10 cellular contexts compared by ENCODE assay signal in the genomic region with DNA sequence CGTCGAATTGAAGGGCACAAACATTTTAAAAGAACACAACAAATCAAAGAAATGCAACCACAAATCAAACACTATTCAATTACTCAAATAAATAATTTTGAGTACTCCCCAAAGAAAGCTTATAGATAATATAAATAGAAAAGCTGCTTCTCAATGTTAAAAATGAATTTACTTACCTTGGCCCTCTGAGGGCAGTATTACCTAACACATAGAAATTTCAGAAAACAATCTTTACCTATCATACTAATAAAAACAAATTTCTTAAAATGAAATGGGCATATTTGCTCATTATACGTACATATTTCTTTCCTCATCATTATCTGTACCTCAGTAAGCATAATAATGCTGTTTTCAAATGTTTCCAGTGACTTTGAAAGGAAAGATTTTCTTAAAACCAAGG.
DNase-seq lines count a peak whose midpoint lies in the region; ATAC-seq, FAIRE-seq and TF ChIP-seq lines count a peak whose summit lies in the region.
"Had no signal": no experiment of that assay in that cellular context is flagged by ENCODE, and none has a peak within 500 bp of the region (broad histone marks: within the 10 kb centered on the region; RNA-seq: fewer than 3 reads in every experiment).

No MANE protein-coding gene starts in this region.

- H3K4me3 ChIP-seq in right lobe of liver = no peak overlapping the region

- H3K4me3 Mint-ChIP-seq in effector memory CD8-positive, alpha-beta T cell = no peak overlapping the region
- H3K4me3 Mint-ChIP-seq: memory B cell had no signal

- intact Hi-C loops in right lobe of liver (cut with DNase I) = loop anchor here in 1 of 2 donors (10.0 kb wide), 1 partner anchor 557 kb away; no protein-coding TSS in a partner anchor

- peak; percentile 88 for FAIRE-seq in TTC549 (lab: Jason Lieb, UNC)

- peak; percentile 36 to 60 (median 52) for TF ChIP-seq CTCF in right lobe of liver (IDR thresholded peaks at IDR 0.05)

- no peaks in the 10 kb centered on the region for H3K27me3 Mint-ChIP-seq in effector memory CD8-positive, alpha-beta T cell
- H3K27me3 Mint-ChIP-seq: memory B cell had no signal

- TF ChIP-seq RAD21 in Ishikawa (IDR thresholded peaks at IDR 0.05; ENCODE audit: low read depth) = peak; percentile 33; the same call in 1 of the 2 replicates

- H3K36me3 ChIP-seq in right lobe of liver = no peaks in the 10 kb centered on the region

- TF ChIP-seq POLR2A in right lobe of liver (IDR thresholded peaks at IDR 0.05) = no peak

- no peak overlapping the region for H3K27ac Mint-ChIP-seq in effector memory CD8-positive, alpha-beta T cell
- H3K27ac Mint-ChIP-seq: memory B cell had no signal

- ATAC-seq in right lobe of liver (peak; percentile 50 to 62 (median 52)), HG02973 (IDR thresholded peaks at IDR 0.05; ENCODE audit: unreplicated experiment) (no peak)
- ATAC-seq in effector memory CD8-positive, alpha-beta T cell (replicated peaks) = no peak

- peaks cover 5 to 44% of the 10 kb centered on the region in 2 donors for H3K4me1 Mint-ChIP-seq in effector memory CD8-positive, alpha-beta T cell (ENCODE audit: low read depth in 2 of 2)

- peaks cover 0 to 21% (median 0%) of the 10 kb centered on the region in 4 donors for H3K4me1 ChIP-seq in right lobe of liver

- TF ChIP-seq EP300 in Ishikawa (IDR thresholded peaks at IDR 0.05; ENCODE audit: borderline replicate concordance) = no peak

- DNase-seq in DMS 273 treated with DMSO at 0.1 percent for 48 hours (lab: John Stamatoyannopoulos, UW) (peak; percentile 36), right lobe of liver (no peak), NCI-H128 (lab: John Stamatoyannopoulos, UW; ENCODE audit: unreplicated experiment) (no peak)
- DNase-seq in effector memory CD8-positive, alpha-beta T cell = no peak
- DNase-seq: NCI-H2081, T1000 had no signal

- H3K27me3 ChIP-seq in right lobe of liver = no peaks in the 10 kb centered on the region

- peaks cover 3% of the 10 kb centered on the region for H3K36me3 Mint-ChIP-seq in effector memory CD8-positive, alpha-beta T cell (ENCODE audit: insufficient read depth)

- WGBS in right lobe of liver (ENCODE audit: insufficient coverage, low coverage, low lambda C conversion rate, missing lambda C conversion rate) = 41% methylated on average over 3 of the region's 3 CpGs

- H3K9me3 ChIP-seq in right lobe of liver = no peaks in the 10 kb centered on the region

- H3K9me3 Mint-ChIP-seq in effector memory CD8-positive, alpha-beta T cell = no peaks in the 10 kb centered on the region
- H3K9me3 Mint-ChIP-seq: memory B cell had no signal

- H3K27ac ChIP-seq in right lobe of liver = no peak overlapping the region

TF ChIP-seq in Ishikawa, 13 proteins besides CTCF, POLR2A, EP300 and RAD21:
- no peak for TF ChIP-seq CEBPB (IDR thresholded peaks at IDR 0.05)
- TF ChIP-seq TAF1 (IDR thresholded peaks at IDR 0.05; ENCODE audit: low read depth) = no peak
- no peak for TF ChIP-seq EGR1 (IDR thresholded peaks at IDR 0.05)
- no peak for TF ChIP-seq NFIC (IDR thresholded peaks at IDR 0.05)
- no peak for TF ChIP-seq FOXM1 (IDR thresholded peaks at IDR 0.05; ENCODE audit: borderline replicate concordance, low read depth)
- no peak for TF ChIP-seq CREB1 (IDR thresholded peaks at IDR 0.05; ENCODE audit: low read depth)
- TF ChIP-seq, protein P1, sequence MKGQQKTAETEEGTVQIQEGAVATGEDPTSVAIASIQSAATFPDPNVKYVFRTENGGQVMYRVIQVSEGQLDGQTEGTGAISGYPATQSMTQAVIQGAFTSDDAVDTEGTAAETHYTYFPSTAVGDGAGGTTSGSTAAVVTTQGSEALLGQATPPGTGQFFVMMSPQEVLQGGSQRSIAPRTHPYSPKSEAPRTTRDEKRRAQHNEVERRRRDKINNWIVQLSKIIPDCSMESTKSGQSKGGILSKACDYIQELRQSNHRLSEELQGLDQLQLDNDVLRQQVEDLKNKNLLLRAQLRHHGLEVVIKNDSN (IDR thresholded peaks at IDR 0.05) = no peak
- TF ChIP-seq TEAD4 (IDR thresholded peaks at IDR 0.05) = no peak
- no peak for TF ChIP-seq ZBTB7A (IDR thresholded peaks at IDR 0.05; ENCODE audit: low read depth)
- TF ChIP-seq YY1 (IDR thresholded peaks at IDR 0.05; ENCODE audit: low read depth) = no peak
- TF ChIP-seq, protein P2, sequence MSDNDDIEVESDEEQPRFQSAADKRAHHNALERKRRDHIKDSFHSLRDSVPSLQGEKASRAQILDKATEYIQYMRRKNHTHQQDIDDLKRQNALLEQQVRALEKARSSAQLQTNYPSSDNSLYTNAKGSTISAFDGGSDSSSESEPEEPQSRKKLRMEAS (IDR thresholded peaks at IDR 0.05) = no peak
- no peak for TF ChIP-seq TCF12 (IDR thresholded peaks at IDR 0.05; ENCODE audit: low read depth)
TF ChIP-seq in Ishikawa: peak in this region for 0.

Comparison
In these comparisons a context has a peak if more than half of its experiments do, and no peak if none do; other contexts are left out.
1. ATAC-seq: peak in right lobe of liver (4 of 4); none in HG02973 (single experiment) and effector memory CD8-positive, alpha-beta T cell (single experiment).